ENCODE assay signal across 38 cellular contexts in the genomic region with DNA sequence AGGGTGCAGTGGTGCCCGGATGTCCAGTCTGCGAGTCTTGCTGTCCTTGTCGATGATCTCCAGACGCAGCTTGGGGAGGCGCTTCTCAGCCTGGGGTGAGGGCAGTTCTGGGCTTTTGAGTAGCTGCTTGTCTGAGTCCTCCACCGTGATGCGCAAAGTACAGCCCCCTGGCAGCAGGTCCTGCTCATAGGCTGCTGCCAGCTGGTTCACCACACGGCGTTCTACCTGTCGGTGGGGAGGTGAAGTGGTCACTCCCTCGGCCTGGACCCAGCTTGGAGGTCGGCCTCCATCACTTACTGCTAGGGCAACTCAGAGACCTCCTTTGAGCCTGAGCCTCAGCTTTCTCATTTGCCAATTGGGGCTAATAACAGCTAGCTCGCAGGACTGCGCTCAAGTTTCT. TPM values are rescaled to one million over a fixed set of nuclear protein-coding genes. Genes with fewer than 3 reads are reported as not detected.
"Had no signal": no experiment of that assay in that cellular context is flagged by ENCODE, and none has a peak within 500 bp of the region (broad histone marks: within the 10 kb centered on the region; RNA-seq: fewer than 3 reads in every experiment).

No MANE protein-coding gene starts in this region.

- ATAC-seq: activated CD4-positive, alpha-beta T cell treated with anti-CD3 and anti-CD28 coated beads for 36 hours; activated CD8-positive, alpha-beta T cell treated with anti-CD3 and anti-CD28 coated beads, Interleukin-2, amount 10 ng/mL, durations not matched to agents 7 days and 5 days; activated T-cell treated with anti-CD3 and anti-CD28 coated beads, Interleukin-2, amount 50 U/mL, for 4 hours; activated T-helper 17 cell treated with anti-CD3 and anti-CD28 coated beads, Interleukin-2, amount 50 U/mL, for 72 hours; gastroesophageal sphincter had no signal

- H3K4me3 Mint-ChIP-seq: activated CD4-positive, alpha-beta memory T cell treated with anti-CD3 and anti-CD28 coated beads for 36 hours; activated CD4-positive, alpha-beta T cell treated with anti-CD3 and anti-CD28 coated beads for 36 hours; activated CD4-positive, alpha-beta T cell treated with anti-CD3 and anti-CD28 coated beads, Interleukin-2, amount 10 ng/mL, durations not matched to agents 24 days and 14 days; activated CD8-positive, alpha-beta T cell treated with anti-CD3 and anti-CD28 coated beads, Interleukin-2, amount 10 ng/mL, durations not matched to agents 7 days and 5 days; activated naive CD8-positive, alpha-beta T cell; activated T-cell treated with anti-CD3 and anti-CD28 coated beads, Interleukin-2, amount 50 U/mL, for 4 hours; activated T-helper 17 cell treated with anti-CD3 and anti-CD28 coated beads, Interleukin-2, amount 50 U/mL, for 72 hours; central memory CD8-positive, alpha-beta T cell had no signal

- H3K4me3 ChIP-seq: coronary artery, esophagus squamous epithelium, gastroesophageal sphincter, heart right ventricle had no signal

- FAIRE-seq: astrocyte, bronchial epithelial cell, endometrium, endothelial cell of umbilical vein had no signal

- H3K9me3 ChIP-seq: esophagus squamous epithelium, gastroesophageal sphincter, heart right ventricle had no signal

- H3K4me1 ChIP-seq: esophagus squamous epithelium, gastroesophageal sphincter, heart right ventricle had no signal

- H3K27ac ChIP-seq: brain microvascular endothelial cell, epithelial cell of prostate, esophagus squamous epithelium, gastroesophageal sphincter, heart right ventricle had no signal

- H3K27ac Mint-ChIP-seq: activated CD4-positive, alpha-beta memory T cell treated with anti-CD3 and anti-CD28 coated beads for 36 hours; activated CD4-positive, alpha-beta T cell treated with anti-CD3 and anti-CD28 coated beads for 36 hours; activated CD4-positive, alpha-beta T cell treated with anti-CD3 and anti-CD28 coated beads, Interleukin-2, amount 10 ng/mL, durations not matched to agents 24 days and 14 days; activated naive CD8-positive, alpha-beta T cell; activated T-helper 17 cell treated with anti-CD3 and anti-CD28 coated beads, Interleukin-2, amount 50 U/mL, for 72 hours had no signal

- DNase-seq: activated CD4-positive, alpha-beta memory T cell treated with anti-CD3 and anti-CD28 coated beads for 36 hours; activated CD4-positive, alpha-beta T cell treated with anti-CD3 and anti-CD28 coated beads for 36 hours; activated CD4-positive, alpha-beta T cell treated with anti-CD3 and anti-CD28 coated beads, Interleukin-2, amount 10 ng/mL, durations not matched to agents 24 days and 14 days; activated CD4-positive, CD25-positive, alpha-beta regulatory T cell; activated CD4-positive, CD25-positive, alpha-beta regulatory T cell treated with anti-CD3 and anti-CD28 coated beads, Interleukin-2, amount 50 U/mL, for 72 hours; activated CD8-positive, alpha-beta T cell treated with anti-CD3 and anti-CD28 coated beads, Interleukin-2, amount 10 ng/mL, durations not matched to agents 7 days and 5 days; activated effector memory CD4-positive, alpha-beta T cell treated with Interleukin-2 at 50 U/mL for 16 hours; activated gamma-delta T cell treated with Interleukin-2 at 50 U/mL for 16 hours; activated naive CD4-positive, alpha-beta T cell treated with anti-CD3 and anti-CD28 coated beads, Interleukin-2, amount 50 U/mL, for 16 hours; activated naive CD4-positive, alpha-beta T cell treated with Interleukin-2 at 50 U/mL for 16 hours; activated T-cell treated with anti-CD3 and anti-CD28 coated beads, Interleukin-2, amount 50 U/mL, for 4 hours; amniotic stem cell; anterior cingulate cortex; brain microvascular endothelial cell; dermis blood vessel endothelial cell; effector CD4-positive, alpha-beta T cell; esophagus squamous epithelium; foreskin melanocyte; heart right ventricle; T-helper 2 cell had no signal

- H3K4me1 Mint-ChIP-seq: activated CD4-positive, alpha-beta T cell treated with anti-CD3 and anti-CD28 coated beads for 36 hours; activated CD4-positive, alpha-beta T cell treated with anti-CD3 and anti-CD28 coated beads, Interleukin-2, amount 10 ng/mL, durations not matched to agents 24 days and 14 days; activated T-helper 17 cell treated with anti-CD3 and anti-CD28 coated beads, Interleukin-2, amount 50 U/mL, for 72 hours; central memory CD8-positive, alpha-beta T cell had no signal

- H3K27me3 ChIP-seq: brain microvascular endothelial cell, esophagus squamous epithelium, gastroesophageal sphincter, heart right ventricle had no signal

- H3K27me3 Mint-ChIP-seq: activated CD4-positive, alpha-beta memory T cell treated with anti-CD3 and anti-CD28 coated beads for 36 hours; activated CD4-positive, alpha-beta T cell treated with anti-CD3 and anti-CD28 coated beads for 36 hours; activated CD4-positive, alpha-beta T cell treated with anti-CD3 and anti-CD28 coated beads, Interleukin-2, amount 10 ng/mL, durations not matched to agents 24 days and 14 days; activated naive CD8-positive, alpha-beta T cell; central memory CD8-positive, alpha-beta T cell had no signal

- H3K9me3 Mint-ChIP-seq: activated CD4-positive, alpha-beta memory T cell treated with anti-CD3 and anti-CD28 coated beads for 36 hours; activated CD4-positive, alpha-beta T cell treated with anti-CD3 and anti-CD28 coated beads, Interleukin-2, amount 10 ng/mL, durations not matched to agents 24 days and 14 days; activated T-cell treated with anti-CD3 and anti-CD28 coated beads, Interleukin-2, amount 50 U/mL, for 4 hours; activated T-helper 17 cell treated with anti-CD3 and anti-CD28 coated beads, Interleukin-2, amount 50 U/mL, for 72 hours; central memory CD8-positive, alpha-beta T cell had no signal

RNA-seq across cellular contexts. Expression of gene PHOX2A, which starts 49.4 kb away (rescaled TPM):
- total RNA-seq: activated CD4-positive, alpha-beta memory T cell treated with anti-CD3 and anti-CD28 coated beads for 36 hours; activated CD4-positive, alpha-beta T cell treated with anti-CD3 and anti-CD28 coated beads for 36 hours; activated CD4-positive, alpha-beta T cell treated with anti-CD3 and anti-CD28 coated beads, Interleukin-2, amount 10 ng/mL, durations not matched to agents 24 days and 14 days; activated CD8-positive, alpha-beta memory T cell treated with anti-CD3 and anti-CD28 coated beads for 36 hours; activated CD8-positive, alpha-beta T cell treated with anti-CD3 and anti-CD28 coated beads, Interleukin-2, amount 10 ng/mL, durations not matched to agents 7 days and 5 days; activated T-cell treated with anti-CD3 and anti-CD28 coated beads, Interleukin-2, amount 50 U/mL, for 4 hours; activated T-helper 17 cell treated with anti-CD3 and anti-CD28 coated beads, Interleukin-2, amount 50 U/mL, for 72 hours; astrocyte; bronchial epithelial cell; cardiac septum; cerebellum; dermis blood vessel endothelial cell; endothelial cell of umbilical vein; esophagus squamous epithelium; fibroblast of lung; fibroblast of villous mesenchyme; glomerular endothelial cell; heart right ventricle; T-helper 1 cell treated with Interleukin-12 subunit alpha and Interleukin-12 subunit beta and Interleukin-4 antibody, amounts not matched to agents 30 ng/mL and 1 ng/mL, for 36 hours had no signal
- polyA plus RNA-seq: endothelial cell of umbilical vein, esophagus, fibroblast of lung, heart right ventricle had no signal
